8 cellular contexts compared by ENCODE assay signal in genomic region chr2:42089340-42089925, GRCh38. TPM values are rescaled to one million over a fixed set of nuclear protein-coding genes. Genes with fewer than 3 reads are reported as not detected.
DNase-seq lines count a peak whose midpoint lies in the region; ATAC-seq and TF ChIP-seq lines count a peak whose summit lies in the region.

No MANE protein-coding gene starts in this region.

- no peak overlapping the region for H3K4me3 Mint-ChIP-seq in CD4-positive, CD25-positive, alpha-beta regulatory T cell
- H3K4me3 Mint-ChIP-seq in activated naive CD8-positive, alpha-beta T cell treated with anti-CD3 and anti-CD28 coated beads, Interleukin-2, amount 50 U/mL, for 24 hours: no peak overlapping the region

- peaks cover 0 to 7% (median 6%) of the 10 kb centered on the region in 4 donors for H3K4me1 Mint-ChIP-seq in CD4-positive, CD25-positive, alpha-beta regulatory T cell
- no peaks in the 10 kb centered on the region for H3K4me1 Mint-ChIP-seq in activated naive CD8-positive, alpha-beta T cell treated with anti-CD3 and anti-CD28 coated beads, Interleukin-2, amount 50 U/mL, for 24 hours

- POLR2A ChIA-PET in RWPE1 (lab: Yijun Ruan, JAX; ENCODE audit: low non-redundant PET): no interaction called here

- H3K27ac ChIP-seq in CD4-positive, CD25-positive, alpha-beta regulatory T cell (ENCODE audit: insufficient read depth, low read length, poor library complexity, severe bottlenecking): no peak overlapping the region
- no peak overlapping the region for H3K27ac ChIP-seq in RWPE1

- H3K4me3 ChIP-seq in CD4-positive, CD25-positive, alpha-beta regulatory T cell (ENCODE audit: low read depth, low read length): no peak overlapping the region

- peaks cover 17% of the 10 kb centered on the region for H3K27me3 Mint-ChIP-seq in CD4-positive, CD25-positive, alpha-beta regulatory T cell
- H3K27me3 Mint-ChIP-seq in activated naive CD8-positive, alpha-beta T cell treated with anti-CD3 and anti-CD28 coated beads, Interleukin-2, amount 50 U/mL, for 24 hours: no peaks in the 10 kb centered on the region

- no peaks in the 10 kb centered on the region for H3K4me1 ChIP-seq in CD4-positive, CD25-positive, alpha-beta regulatory T cell (ENCODE audit: control insufficient read depth, insufficient read depth, low read length, poor library complexity, severe bottlenecking)

- H3K27me3 ChIP-seq in CD4-positive, CD25-positive, alpha-beta regulatory T cell (ENCODE audit: control insufficient read depth, insufficient read depth, low read length): no peaks in the 10 kb centered on the region

- CTCF ChIA-PET in RWPE1 (lab: Yijun Ruan, JAX): interaction anchor here (0.5 to 0.6 kb wide), 2 partner anchors 15 to 104 kb away, joined by 3 to 4 read pairs; no protein-coding TSS in a partner anchor

- H3K27ac Mint-ChIP-seq in CD4-positive, CD25-positive, alpha-beta regulatory T cell: peak overlapping the region in 1 of 3 donors; percentile 50
- H3K27ac Mint-ChIP-seq in activated naive CD8-positive, alpha-beta T cell treated with anti-CD3 and anti-CD28 coated beads, Interleukin-2, amount 50 U/mL, for 24 hours: no peak overlapping the region

- TF ChIP-seq CTCF in RWPE1 (conservative IDR thresholded peaks at IDR 0.05; ENCODE audit: low read depth): peak; percentile 45

- H3K36me3 ChIP-seq in CD4-positive, CD25-positive, alpha-beta regulatory T cell (ENCODE audit: control insufficient read depth, insufficient read depth, low read length): no peaks in the 10 kb centered on the region

- no peaks in the 10 kb centered on the region for H3K36me3 Mint-ChIP-seq in CD4-positive, CD25-positive, alpha-beta regulatory T cell
- no peaks in the 10 kb centered on the region for H3K36me3 Mint-ChIP-seq in activated naive CD8-positive, alpha-beta T cell treated with anti-CD3 and anti-CD28 coated beads, Interleukin-2, amount 50 U/mL, for 24 hours (ENCODE audit: low read depth)

- peaks cover 0 to 1% (median 0%) of the 10 kb centered on the region in 7 donors for H3K9me3 Mint-ChIP-seq in CD4-positive, CD25-positive, alpha-beta regulatory T cell
- H3K9me3 Mint-ChIP-seq in activated naive CD8-positive, alpha-beta T cell treated with anti-CD3 and anti-CD28 coated beads, Interleukin-2, amount 50 U/mL, for 24 hours: no peaks in the 10 kb centered on the region

- DNase-seq in CD4-positive, CD25-positive, alpha-beta regulatory T cell: peak in 2 of 3 donors; percentile 50 to 77
- DNase-seq in RWPE1 (ENCODE audit: low spot score): peak; percentile 44
- peak; percentile 82 for DNase-seq in activated naive CD8-positive, alpha-beta T cell treated with anti-CD3 and anti-CD28 coated beads, Interleukin-2, amount 50 U/mL, for 24 hours
- peak; percentile 85 for DNase-seq in iPS-NIHi7 (ENCODE audit: extremely low spot score)
- DNase-seq in stimulated activated CD8-positive, alpha-beta memory T cell treated with anti-CD3 and anti-CD28 coated beads, Interleukin-4, amount 100 ng/mL, for 48 hours: peak; percentile 79
- DNase-seq in DMS153 (lab: John Stamatoyannopoulos, UW): no peak

- ATAC-seq in CD4-positive, CD25-positive, alpha-beta regulatory T cell (ENCODE audit: low read depth in 2 of 2): peak in 1 of 2 donors; percentile 84
- peak; percentile 91 for ATAC-seq in GM19438 (IDR thresholded peaks at IDR 0.05; ENCODE audit: low read depth, unreplicated experiment)
- peak; percentile 87 for ATAC-seq in HG03432 (IDR thresholded peaks at IDR 0.05; ENCODE audit: unreplicated experiment)
- peak; percentile 93 for ATAC-seq in activated naive CD8-positive, alpha-beta T cell treated with anti-CD3 and anti-CD28 coated beads, Interleukin-2, amount 50 U/mL, for 24 hours

- H3K9me3 ChIP-seq in CD4-positive, CD25-positive, alpha-beta regulatory T cell (ENCODE audit: control insufficient read depth in 2 of 2, low read length in 2 of 2): no peaks in the 10 kb centered on the region

RNA-seq across cellular contexts. Expression of gene PKDCC, which starts 41.6 kb away (rescaled TPM):
- total RNA-seq in CD4-positive, CD25-positive, alpha-beta regulatory T cell: not detected
- polyA plus RNA-seq in CD4-positive, CD25-positive, alpha-beta regulatory T cell: not detected
